8 cellular contexts compared by ENCODE assay signal in the genomic region with DNA sequence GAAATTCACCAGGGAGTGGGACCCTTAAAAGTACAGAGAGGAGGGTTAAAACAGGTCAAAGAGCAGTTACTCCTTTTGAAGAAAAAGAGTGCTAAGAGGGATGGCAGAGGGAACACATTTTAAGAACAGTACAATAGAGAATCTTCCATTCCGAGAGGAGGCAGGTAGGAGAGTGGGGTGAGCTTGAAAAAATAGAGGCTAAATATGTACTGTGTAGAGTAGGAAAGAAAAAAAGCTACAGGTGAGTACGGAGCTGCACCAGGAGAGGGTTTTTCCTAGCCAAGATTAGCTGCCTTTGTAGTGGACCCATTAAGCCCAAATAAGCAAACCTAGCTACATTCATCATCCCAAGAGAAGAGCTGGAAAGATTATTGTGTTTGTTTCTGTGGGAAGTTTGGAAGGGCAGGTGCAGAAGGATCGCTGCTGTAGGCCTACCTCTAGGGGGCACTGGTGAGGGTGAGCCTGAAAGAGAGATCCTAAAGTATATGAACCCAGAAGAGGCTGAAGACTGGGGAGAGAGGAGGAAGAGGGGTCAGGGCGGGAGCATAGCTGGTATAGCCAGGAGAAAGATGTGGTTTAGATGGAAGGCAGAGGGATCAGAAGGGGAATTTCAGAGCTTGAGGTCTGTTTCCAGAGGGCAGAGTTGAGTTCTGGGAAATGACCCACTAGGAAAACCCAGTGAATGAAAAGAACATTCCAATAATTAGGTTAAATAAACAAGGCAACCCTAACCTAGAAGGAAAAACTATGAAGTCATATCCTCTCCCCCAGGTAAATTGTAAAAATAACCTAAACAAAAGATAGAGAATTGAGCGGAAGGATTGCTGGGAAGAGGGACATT. TPM values are rescaled to one million over a fixed set of nuclear protein-coding genes. Genes with fewer than 3 reads are reported as not detected.
DNase-seq lines count a peak whose midpoint lies in the region; ATAC-seq and TF ChIP-seq lines count a peak whose summit lies in the region.

No MANE protein-coding gene starts in this region.

- peak; percentile 56 for DNase-seq in GM12865 (ENCODE audit: low read depth)
- DNase-seq in activated CD4-positive, alpha-beta T cell treated with anti-CD3 and anti-CD28 coated beads, Interleukin-2, amount 50 U/mL, for 1 hour = peak; percentile 47
- DNase-seq in epithelial cell of proximal tubule (ENCODE audit: low read depth) = no peak
- no peak for DNase-seq in NCI-H524 (lab: John Stamatoyannopoulos, UW)
- DNase-seq in hippocampal formation (lab: John Stamatoyannopoulos, UW) = no peak

- H3K4me3 ChIP-seq in GM12865 (ENCODE audit: low read depth, low read length) = no peak overlapping the region
- H3K4me3 ChIP-seq in epithelial cell of proximal tubule (ENCODE audit: low read depth, low read length) = no peak overlapping the region
- no peak overlapping the region for H3K4me3 ChIP-seq in parathyroid adenoma (ENCODE audit: low read depth, low read length)

- no peaks in the 10 kb centered on the region for H3K9me3 ChIP-seq in parathyroid adenoma (ENCODE audit: control insufficient read depth, low read length)

- no peak for TF ChIP-seq POLR2A in GM18505 (IDR thresholded peaks at IDR 0.05; ENCODE audit: borderline replicate concordance, extremely low read depth, insufficient read depth, insufficient read length)

- no peaks in the 10 kb centered on the region for H3K36me3 ChIP-seq in parathyroid adenoma (ENCODE audit: control insufficient read depth, insufficient read depth, low read length)

- H3K27ac ChIP-seq in parathyroid adenoma = no peak overlapping the region

- H3K79me2 ChIP-seq in parathyroid adenoma = no peaks in the 10 kb centered on the region

- no peak overlapping the region for H2AFZ ChIP-seq in parathyroid adenoma

- H3K4me1 ChIP-seq in parathyroid adenoma = no peaks in the 10 kb centered on the region

- no peak for ATAC-seq in GM18505 (IDR thresholded peaks at IDR 0.05; ENCODE audit: unreplicated experiment)

- TF ChIP-seq CTCF in GM12865 (IDR thresholded peaks at IDR 0.05; ENCODE audit: insufficient read depth, low read depth, low read length, missing control alignments) (peak; percentile 82), LNCAP (IDR thresholded peaks at IDR 0.05) (peak; percentile 66), epithelial cell of proximal tubule (conservative IDR thresholded peaks at IDR 0.05; ENCODE audit: low read depth, low read length) (peak; percentile 85), parathyroid adenoma (IDR thresholded peaks at IDR 0.05) (peak; percentile 59)

- no peak overlapping the region for H3K9ac ChIP-seq in parathyroid adenoma

- no peaks in the 10 kb centered on the region for H3K27me3 ChIP-seq in parathyroid adenoma (ENCODE audit: control insufficient read depth, insufficient read depth, low read length)

- no peak overlapping the region for H3K4me2 ChIP-seq in parathyroid adenoma (ENCODE audit: low read length)

RNA-seq across cellular contexts. Expression of a gene that starts 50.2 kb away (rescaled TPM):
- total RNA-seq in epithelial cell of proximal tubule = 9.8 and 12.8 TPM in 2 replicates

Comparison
In these comparisons a context has a peak if more than half of its experiments do, and no peak if none do; other contexts are left out.
1. DNase-seq: peak in GM12865 (single experiment) and activated CD4-positive, alpha-beta T cell treated with anti-CD3 and anti-CD28 coated beads, Interleukin-2, amount 50 U/mL, for 1 hour (single experiment); none in epithelial cell of proximal tubule (single experiment), NCI-H524 (0 of 2) and hippocampal formation (0 of 2).
2. Peak in every context shown above with its lines, with median percentiles within 50 percentile points of each other: CTCF ChIP-seq.